ENCODE assay signal across 8 cellular contexts in the genomic region with DNA sequence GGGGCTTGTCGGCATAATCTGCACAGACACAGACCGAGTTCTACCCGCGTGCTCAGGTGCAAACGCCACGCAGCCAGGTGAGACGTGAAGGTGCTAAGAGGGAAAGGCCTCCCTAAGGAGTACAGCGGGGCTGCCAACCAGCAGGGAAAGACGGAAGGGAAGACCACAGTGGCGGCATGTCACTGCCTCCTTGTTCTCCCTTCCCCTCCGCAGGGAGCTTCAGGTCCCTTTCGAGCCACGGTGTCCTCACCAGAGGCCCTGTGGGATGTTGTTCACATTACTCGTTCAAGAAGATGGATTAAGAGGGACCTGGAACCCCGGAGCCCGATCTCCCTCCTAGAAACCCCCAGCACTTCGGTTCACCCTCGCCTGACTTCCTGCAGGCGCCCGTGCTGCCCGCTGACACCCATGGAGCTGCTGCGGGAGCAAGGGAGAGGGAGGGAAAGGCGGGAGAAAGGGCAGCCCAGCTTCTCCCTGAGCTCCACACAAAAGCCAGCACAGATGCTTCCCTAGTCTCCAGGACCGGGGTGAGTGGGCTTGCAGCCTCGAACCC. TPM values are rescaled to one million over a fixed set of nuclear protein-coding genes. Genes with fewer than 3 reads are reported as not detected.
DNase-seq lines count a peak whose midpoint lies in the region; ATAC-seq and TF ChIP-seq lines count a peak whose summit lies in the region.

No MANE protein-coding gene starts in this region.

- TF ChIP-seq POLR2A in thyroid gland (IDR thresholded peaks at IDR 0.05): no peak

- WGBS in lung, 2 donors: 14 to 16% methylated on average over 25 of the region's 25 CpGs
- 18 to 25% methylated on average over 18 to 22 of the region's 25 CpGs for WGBS in thyroid gland, 2 donors

- ATAC-seq in GM21529 (IDR thresholded peaks at IDR 0.05; ENCODE audit: unreplicated experiment) (peak; percentile 12), lung (ENCODE audit: insufficient read depth, low FRiP score) (peak; percentile 1)

- H3K9me3 ChIP-seq in NT2/D1 (ENCODE audit: insufficient read depth, low read length): no peaks in the 10 kb centered on the region
- no peaks in the 10 kb centered on the region for H3K9me3 ChIP-seq in colonic mucosa
- no peaks in the 10 kb centered on the region for H3K9me3 ChIP-seq in lung (ENCODE audit: control insufficient read depth in 2 of 2, insufficient read depth in 1 of 2, low read length in 1 of 2)
- no peaks in the 10 kb centered on the region for H3K9me3 ChIP-seq in thyroid gland

- no peak for TF ChIP-seq CTCF in colonic mucosa (IDR thresholded peaks at IDR 0.05)
- TF ChIP-seq CTCF in lung (IDR thresholded peaks at IDR 0.05; ENCODE audit: control extremely low read depth, extremely low read depth): no peak
- no peak for TF ChIP-seq CTCF in thyroid gland (IDR thresholded peaks at IDR 0.05)

- H3K27ac ChIP-seq in colonic mucosa: peak overlapping the region; percentile 80
- peak overlapping the region; percentile 89 to 95 for H3K27ac ChIP-seq in lung (ENCODE audit: low read depth in 1 of 2, low read length in 1 of 2)
- peak overlapping the region in 2 of 3 donors; percentile 60 to 74 for H3K27ac ChIP-seq in thyroid gland

- H3K4me1 ChIP-seq in NT2/D1 (ENCODE audit: insufficient read depth, insufficient read length) (peaks cover 11% of the 10 kb centered on the region), colonic mucosa (peaks cover 4% of the 10 kb centered on the region), lung (ENCODE audit: control insufficient read depth in 2 of 2, insufficient read depth in 2 of 2, low read length in 2 of 2) (peaks cover 2 to 14% of the 10 kb centered on the region in 2 donors), thyroid gland (peaks cover 13 to 15% of the 10 kb centered on the region in 2 donors)

- peak overlapping the region; percentile 97 for H3K9ac ChIP-seq in NT2/D1 (ENCODE audit: insufficient read length, low read depth)
- peak overlapping the region; percentile 84 to 90 for H3K9ac ChIP-seq in colonic mucosa (ENCODE audit: low read depth in 2 of 2, low read length in 2 of 2)

- DNase-seq in COLO668 (lab: John Stamatoyannopoulos, UW; ENCODE audit: unreplicated experiment): peak; percentile 43
- no peak for DNase-seq in NT2/D1 (ENCODE audit: low read depth, low spot score)
- DNase-seq in colonic mucosa: no peak
- DNase-seq in lung (ENCODE audit: low spot score): no peak
- peak; percentile 12 to 27 for DNase-seq in thyroid gland
- no peak for DNase-seq in SHP77 (lab: John Stamatoyannopoulos, UW)
- DNase-seq in NCI-H345 treated with DMSO at 0.1 percent for 48 hours (lab: John Stamatoyannopoulos, UW; ENCODE audit: unreplicated experiment): no peak

- H3K27me3 ChIP-seq in NT2/D1 (ENCODE audit: insufficient read depth, insufficient read length): no peaks in the 10 kb centered on the region
- H3K27me3 ChIP-seq in colonic mucosa: no peaks in the 10 kb centered on the region
- no peaks in the 10 kb centered on the region for H3K27me3 ChIP-seq in lung (ENCODE audit: control insufficient read depth, insufficient read depth)
- no peaks in the 10 kb centered on the region for H3K27me3 ChIP-seq in thyroid gland

- peaks cover 82% of the 10 kb centered on the region for H3K36me3 ChIP-seq in NT2/D1 (ENCODE audit: insufficient read depth, insufficient read length, low read length)
- peaks cover 14% of the 10 kb centered on the region for H3K36me3 ChIP-seq in colonic mucosa
- H3K36me3 ChIP-seq in lung (ENCODE audit: control insufficient read depth in 2 of 2, insufficient read depth in 2 of 2, low read length in 2 of 2): peaks cover 14 to 24% of the 10 kb centered on the region in 2 donors
- peaks cover 14 to 26% of the 10 kb centered on the region in 2 donors for H3K36me3 ChIP-seq in thyroid gland

- intact Hi-C loops in colonic mucosa (cut with DNase I): loop anchor here (5.0 kb wide), 1 partner anchor 445 kb away; no protein-coding TSS in a partner anchor
- intact Hi-C loops in thyroid gland (cut with DNase I): no loop called here

- peak overlapping the region; percentile 93 for H3K4me3 ChIP-seq in NT2/D1 (ENCODE audit: insufficient read length, low read depth)
- peak overlapping the region; percentile 89 for H3K4me3 ChIP-seq in colonic mucosa
- peak overlapping the region; percentile 84 for H3K4me3 ChIP-seq in lung
- H3K4me3 ChIP-seq in thyroid gland (replicated peaks in 1 of 3): peak overlapping the region; percentile 65 to 95 (median 76)

RNA-seq across cellular contexts. Expression of a gene that starts 0.7 kb away (rescaled TPM):
- total RNA-seq in colonic mucosa (10 to 100 TPM; 22.3 to 41.8 TPM), lung (10 to 100 TPM; 48.4 to 69.7 TPM), thyroid gland (10 to 100 TPM; 19.6 to 29.9 (median 25.2) TPM)
- 10 to 100 TPM; 24.3 to 26.2 TPM for polyA plus RNA-seq in lung

RNA-seq across cellular contexts. Expression of a gene that starts 0.8 kb away (rescaled TPM):
- 10 to 100 TPM in 1 of 2 donors, 1 to 10 TPM in 1; 5.8 to 18.1 TPM for total RNA-seq in colonic mucosa
- total RNA-seq in lung: 1 to 10 TPM; 3.3 to 6.2 TPM
- polyA plus RNA-seq in lung: 1 to 10 TPM; 2.7 to 3.1 TPM
- total RNA-seq in thyroid gland: 1 to 10 TPM in 3 of 4 donors, not detected in 1; 1.1 to 1.7 (median 1.3) TPM

RNA-seq across cellular contexts. Expression of a gene that starts 41.1 kb away (rescaled TPM):
- total RNA-seq in colonic mucosa: 1 to 10 TPM; 2.9 to 7.8 TPM
- total RNA-seq in lung: 100 to 1,000 TPM in 1 of 2 donors, 10 to 100 TPM in 1; 31.3 to 110 TPM
- polyA plus RNA-seq in lung: 1 to 10 TPM; 6.8 to 9.8 TPM
- 1 to 10 TPM in 3 of 4 donors, under 1 TPM in 1; 0.54 to 5.3 (median 2.8) TPM for total RNA-seq in thyroid gland

Comparison
In these comparisons a context has a peak if more than half of its experiments do, and no peak if none do; other contexts are left out.
1. DNase-seq: peak in COLO668 (single experiment) and thyroid gland (2 of 2); none in NT2/D1 (single experiment), colonic mucosa (single experiment), lung (single experiment), SHP77 (0 of 2) and NCI-H345 treated with DMSO at 0.1 percent for 48 hours (single experiment).
2. Peak in every context shown above with its lines, with median percentiles within 50 percentile points of each other: H3K4me3 ChIP-seq and H3K27ac ChIP-seq.